In the genomic region with DNA sequence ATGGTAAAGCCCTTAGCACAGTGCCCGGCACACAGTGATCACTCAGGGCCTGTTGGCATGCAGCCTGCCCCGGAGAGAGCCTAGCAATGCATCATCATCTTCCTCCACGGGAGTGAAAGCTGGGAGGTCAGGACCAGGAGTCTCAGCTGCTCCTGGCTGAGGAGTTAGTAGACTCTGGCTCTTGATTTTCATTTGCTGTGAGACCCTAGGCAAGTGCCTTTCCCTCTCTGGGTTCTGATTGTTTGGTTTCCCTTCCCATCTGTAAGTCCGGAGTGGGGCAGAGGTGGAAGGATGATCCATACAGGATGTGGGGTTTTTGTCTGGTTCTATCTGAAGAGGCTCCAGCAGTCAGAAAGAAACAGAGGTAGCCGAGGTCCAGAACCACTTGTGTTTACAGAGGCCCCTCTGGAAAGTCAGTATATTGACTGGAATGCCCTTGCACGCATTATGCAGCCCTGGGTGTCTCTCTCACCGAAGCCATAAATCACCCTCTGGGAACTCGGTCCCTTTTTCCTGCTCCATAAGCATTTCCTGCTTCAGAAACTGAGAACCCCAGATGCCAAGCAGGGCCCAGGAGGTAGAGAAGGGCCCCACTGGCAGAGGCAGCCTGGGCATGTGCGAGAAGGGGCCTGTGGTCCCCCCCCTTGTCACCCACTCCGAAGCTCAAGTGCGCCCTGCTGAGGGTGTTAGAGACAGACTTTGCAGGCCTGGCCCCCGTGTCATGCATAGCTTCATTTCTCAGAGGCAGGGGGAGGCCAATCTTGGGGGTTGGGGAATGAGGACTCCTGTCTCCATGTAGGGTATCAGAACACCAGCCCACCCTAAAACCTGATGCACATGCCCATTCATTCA, we compare ENCODE assay signal across 21 cellular contexts. TPM values are rescaled to one million over a fixed set of nuclear protein-coding genes. Genes with fewer than 3 reads are reported as not detected.
DNase-seq lines count a peak whose midpoint lies in the region; ATAC-seq, FAIRE-seq and TF ChIP-seq lines count a peak whose summit lies in the region.
"Had no signal": no experiment of that assay in that cellular context is flagged by ENCODE, and none has a peak within 500 bp of the region (broad histone marks: within the 10 kb centered on the region; RNA-seq: fewer than 3 reads in every experiment).

No MANE protein-coding gene starts in this region.

- H3K27me3 ChIP-seq in GM23338 (ENCODE audit: insufficient read depth) (no peaks in the 10 kb centered on the region), smooth muscle cell (ENCODE audit: low read depth) (no peaks in the 10 kb centered on the region)
- H3K27me3 ChIP-seq: gastrocnemius medialis, upper lobe of left lung had no signal

- TF ChIP-seq CTCF in GM23338 (conservative IDR thresholded peaks at IDR 0.05; ENCODE audit: low read depth in 2 of 2) (no peak), kidney (IDR thresholded peaks at IDR 0.05; ENCODE audit: borderline replicate concordance, extremely low read depth, insufficient read depth) (no peak), smooth muscle cell (IDR thresholded peaks at IDR 0.05; ENCODE audit: borderline replicate concordance, insufficient read depth, poor library complexity, severe bottlenecking) (no peak), natural killer cell (IDR thresholded peaks at IDR 0.05) (no peak)

- peaks cover 12% of the 10 kb centered on the region; the same call in 1 of the 2 replicates for H3F3A ChIP-seq in GM23338 (replicated peaks; ENCODE audit: low read depth)
- peaks cover 47% of the 10 kb centered on the region for H3F3A ChIP-seq in smooth muscle cell (ENCODE audit: low read depth)

- H3K27me3 Mint-ChIP-seq in GM23338 (ENCODE audit: insufficient read depth, low read depth, poor library complexity) (peaks cover 21% of the 10 kb centered on the region), natural killer cell (ENCODE audit: low read depth in 2 of 2) (peaks cover 9 to 14% of the 10 kb centered on the region in 2 donors)

- no peaks in the 10 kb centered on the region for H3K36me3 ChIP-seq in GM23338 (ENCODE audit: insufficient read depth)
- H3K36me3 ChIP-seq in SK-N-MC (ENCODE audit: insufficient read depth, low read length): no peaks in the 10 kb centered on the region; the same call in 1 of the 2 replicates
- no peaks in the 10 kb centered on the region for H3K36me3 ChIP-seq in kidney (ENCODE audit: control insufficient read depth in 1 of 2, insufficient read depth in 2 of 2, low read length in 2 of 2)
- H3K36me3 ChIP-seq in smooth muscle cell (ENCODE audit: low read depth): no peaks in the 10 kb centered on the region
- H3K36me3 ChIP-seq: gastrocnemius medialis, HAP-1, upper lobe of left lung had no signal

- FAIRE-seq in kidney (lab: Jason Lieb, UNC): no peak
- FAIRE-seq: G401.6, GM19239 had no signal

- ATAC-seq in GM23338: no peak
- ATAC-seq in natural killer cell: no peak
- ATAC-seq in HG03342 (IDR thresholded peaks at IDR 0.05; ENCODE audit: unreplicated experiment): no peak
- ATAC-seq: gastrocnemius medialis; stimulated activated naive CD8-positive, alpha-beta T cell treated with anti-CD3 and anti-CD28 coated beads, Interleukin-15, Interleukin-2, amounts not matched to agents 100 U/mL and 50 U/mL, for 24 hours had no signal

- no peaks in the 10 kb centered on the region for H3K9me3 ChIP-seq in SK-N-MC (ENCODE audit: low read depth, low read length)
- no peaks in the 10 kb centered on the region for H3K9me3 ChIP-seq in kidney (ENCODE audit: control insufficient read depth in 1 of 2, low read length in 2 of 2)
- H3K9me3 ChIP-seq in smooth muscle cell (replicated peaks; ENCODE audit: low read depth): no peaks in the 10 kb centered on the region
- H3K9me3 ChIP-seq: gastrocnemius medialis, HAP-1, upper lobe of left lung had no signal

- H2AFZ ChIP-seq in GM23338 (no peak overlapping the region), smooth muscle cell (ENCODE audit: low read depth) (no peak overlapping the region)

- no peaks in the 10 kb centered on the region for H3K9me3 Mint-ChIP-seq in GM23338
- H3K9me3 Mint-ChIP-seq in natural killer cell: no peaks in the 10 kb centered on the region
- H3K9me3 Mint-ChIP-seq: activated naive CD8-positive, alpha-beta T cell treated with anti-CD3 and anti-CD28 coated beads for 36 hours had no signal

- no peaks in the 10 kb centered on the region for H3K9me2 ChIP-seq in GM23338 (ENCODE audit: insufficient read depth)

- H3K4me3 Mint-ChIP-seq in GM23338 (no peak overlapping the region), natural killer cell (no peak overlapping the region)
- H3K4me3 Mint-ChIP-seq: activated naive CD8-positive, alpha-beta T cell treated with anti-CD3 and anti-CD28 coated beads for 36 hours had no signal

- H3K27ac Mint-ChIP-seq in GM23338 (peak overlapping the region; percentile 65; the same call in 1 of the 2 replicates), natural killer cell (no peak overlapping the region)
- H3K27ac Mint-ChIP-seq: activated naive CD8-positive, alpha-beta T cell treated with anti-CD3 and anti-CD28 coated beads for 36 hours had no signal

- H4K20me1 ChIP-seq in GM23338 (replicated peaks; ENCODE audit: insufficient read depth) (peaks cover 5% of the 10 kb centered on the region; the same call in 1 of the 2 replicates), smooth muscle cell (ENCODE audit: low read depth) (peaks cover 97% of the 10 kb centered on the region)

- H3K4me1 Mint-ChIP-seq in GM23338: peaks cover 63% of the 10 kb centered on the region
- peaks cover 0 to 8% of the 10 kb centered on the region in 2 donors for H3K4me1 Mint-ChIP-seq in natural killer cell

- DNase-seq in GM23338 (ENCODE audit: low spot score) (no peak), SK-N-MC (ENCODE audit: low read depth, low spot score) (no peak), kidney (peak; percentile 26), smooth muscle cell (lab: John Stamatoyannopoulos, UW; ENCODE audit: unreplicated experiment) (no peak), natural killer cell (no peak), NCI-H1436 (lab: John Stamatoyannopoulos, UW) (no peak), OCI-M1 (lab: John Stamatoyannopoulos, UW) (no peak)
- DNase-seq: activated CD4-positive, alpha-beta T cell treated with anti-CD3 and anti-CD28 coated beads for 1 hour; activated naive CD8-positive, alpha-beta T cell treated with anti-CD3 and anti-CD28 coated beads for 36 hours; erythroblast; NCI-H187 treated with DMSO at 0.1 percent for 48 hours; NCI-H446; NK-92 treated with Interleukin-12 subunit alpha and Interleukin-12 subunit beta, amount 100 ng/mL, for 24 hours; stimulated activated CD4-positive, alpha-beta T cell treated with anti-CD3 and anti-CD28 coated beads, Interleukin-2, amount 100 ng/mL, for 24 hours; stimulated activated naive CD8-positive, alpha-beta T cell treated with anti-CD3 and anti-CD28 coated beads, Interleukin-15, Interleukin-2, amounts not matched to agents 100 U/mL and 50 U/mL, for 24 hours had no signal

- peaks cover 48% of the 10 kb centered on the region for H3K4me1 ChIP-seq in GM23338 (ENCODE audit: insufficient read depth)
- H3K4me1 ChIP-seq in kidney (ENCODE audit: control insufficient read depth in 1 of 2, insufficient read depth in 1 of 2, low read depth in 1 of 2, low read length in 2 of 2): peaks cover 7 to 28% of the 10 kb centered on the region in 2 donors
- H3K4me1 ChIP-seq in smooth muscle cell (ENCODE audit: low read depth): peaks cover 41% of the 10 kb centered on the region

- WGBS in smooth muscle cell (ENCODE audit: low lambda C conversion rate): 37% methylated on average over 12 of the region's 12 CpGs

- peaks cover 11% of the 10 kb centered on the region; the same call in 1 of the 3 replicates for H3K36me3 Mint-ChIP-seq in GM23338 (ENCODE audit: low read depth)
- no peaks in the 10 kb centered on the region for H3K36me3 Mint-ChIP-seq in natural killer cell
- H3K36me3 Mint-ChIP-seq: activated naive CD8-positive, alpha-beta T cell treated with anti-CD3 and anti-CD28 coated beads for 36 hours had no signal

- H3K79me2 ChIP-seq in GM23338 (replicated peaks; ENCODE audit: insufficient read depth) (peaks cover 70% of the 10 kb centered on the region), smooth muscle cell (ENCODE audit: low read depth) (peaks cover 99% of the 10 kb centered on the region)

- H3K27ac ChIP-seq in GM23338 (ENCODE audit: low read depth) (no peak overlapping the region), SK-N-MC (peak overlapping the region; percentile 60), kidney (ENCODE audit: low read depth in 2 of 2, low read length in 2 of 2) (no peak overlapping the region), smooth muscle cell (ENCODE audit: low read depth) (peak overlapping the region; percentile 91)
- H3K27ac ChIP-seq: gastrocnemius medialis, upper lobe of left lung had no signal

- H3K9ac ChIP-seq in SK-N-MC (ENCODE audit: insufficient read length) (no peak overlapping the region), kidney (ENCODE audit: low read length in 2 of 2) (no peak overlapping the region), smooth muscle cell (ENCODE audit: low read depth) (peak overlapping the region; percentile 9)

- no peak overlapping the region for H3K4me2 ChIP-seq in GM23338
- H3K4me2 ChIP-seq in smooth muscle cell: peak overlapping the region; percentile 60

- intact Hi-C loops in kidney (cut with DNase I): no loop called here
- intact Hi-C loops in natural killer cell (cut with micrococcal nuclease): no loop called here

- H3K4me3 ChIP-seq in GM23338: no peak overlapping the region
- H3K4me3 ChIP-seq in SK-N-MC: peak overlapping the region; percentile 40
- no peak overlapping the region for H3K4me3 ChIP-seq in kidney (ENCODE audit: low read length in 2 of 2)
- no peak overlapping the region for H3K4me3 ChIP-seq in smooth muscle cell
- H3K4me3 ChIP-seq: gastrocnemius medialis, HAP-1, upper lobe of left lung had no signal

TF ChIP-seq in GM23338, 12 proteins besides CTCF, POLR2A, EP300 and RAD21 (continues in another document):
- TF ChIP-seq, protein P1, sequence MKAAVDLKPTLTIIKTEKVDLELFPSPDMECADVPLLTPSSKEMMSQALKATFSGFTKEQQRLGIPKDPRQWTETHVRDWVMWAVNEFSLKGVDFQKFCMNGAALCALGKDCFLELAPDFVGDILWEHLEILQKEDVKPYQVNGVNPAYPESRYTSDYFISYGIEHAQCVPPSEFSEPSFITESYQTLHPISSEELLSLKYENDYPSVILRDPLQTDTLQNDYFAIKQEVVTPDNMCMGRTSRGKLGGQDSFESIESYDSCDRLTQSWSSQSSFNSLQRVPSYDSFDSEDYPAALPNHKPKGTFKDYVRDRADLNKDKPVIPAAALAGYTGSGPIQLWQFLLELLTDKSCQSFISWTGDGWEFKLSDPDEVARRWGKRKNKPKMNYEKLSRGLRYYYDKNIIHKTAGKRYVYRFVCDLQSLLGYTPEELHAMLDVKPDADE (IDR thresholded peaks at IDR 0.05): no peak
- no peak for TF ChIP-seq NANOG (IDR thresholded peaks at IDR 0.05; ENCODE audit: borderline replicate concordance)

RNA-seq across cellular contexts. Expression of a gene that starts 8.5 kb away (rescaled TPM):
- 25.2 and 31.2 TPM in 2 replicates for total RNA-seq in GM23338 (2014; rRNA removed; shearing (Covaris generic))
- 8.0 and 8.7 TPM in 2 replicates for polyA plus RNA-seq in GM23338 (2016; fragmentation: Nextera tagmentation; extraction: Ambion mirVana)
- 22.6 TPM for total RNA-seq in kidney
- 5.5 TPM for polyA plus RNA-seq in kidney (ENCODE audit: insufficient read depth, low read depth, low replicate concordance)
- total RNA-seq in smooth muscle cell: 89.6 and 92.7 TPM in 2 replicates
- polyA plus RNA-seq in smooth muscle cell: 115 and 142 TPM in 2 replicates
- under 1 TPM; 0.09 to 0.65 (median 0.09) TPM for total RNA-seq in natural killer cell

Comparison
In these comparisons a context has a peak if more than half of its experiments do, and no peak if none do; other contexts are left out.
1. H3K27ac ChIP-seq: peak in SK-N-MC (single experiment) and smooth muscle cell (single experiment); none in GM23338 (single experiment) and kidney (0 of 2).
2. RNA of a gene that starts 8.5 kb away (total RNA-seq): 89.6 to 92.7 TPM in smooth muscle cell, 25.2 to 31.2 TPM in GM23338 and 22.6 TPM in kidney (single experiment); 0.09 to 0.65 TPM in natural killer cell; every median in the first group is over 10 times any median in the second.